Comparison of ENCODE assay signal across 11 cellular contexts in genomic region chr13:94708031-94708571, GRCh38. TPM values are rescaled to one million over a fixed set of nuclear protein-coding genes. Genes with fewer than 3 reads are reported as not detected.
DNase-seq lines count a peak whose midpoint lies in the region; FAIRE-seq and TF ChIP-seq lines count a peak whose summit lies in the region.
"Had no signal": no experiment of that assay in that cellular context is flagged by ENCODE, and none has a peak within 500 bp of the region (broad histone marks: within the 10 kb centered on the region; RNA-seq: fewer than 3 reads in every experiment).

No MANE protein-coding gene starts in this region.

- H3K27me3 Mint-ChIP-seq in IgD-negative memory B cell = peaks cover 68% of the 10 kb centered on the region

- H2BK5ac ChIP-seq in H1 (ENCODE audit: low read depth, low read length) = no peak overlapping the region; the same call in 1 of the 2 replicates

- no peaks in the 10 kb centered on the region; a peak in 1 of 4 replicates for H3K9me3 ChIP-seq in H1 (ENCODE audit: insufficient read depth in 2 of 2, low read depth in 1 of 2, low read length in 1 of 2)
- H3K9me3 ChIP-seq in neuron (ENCODE audit: low read length) = peaks cover 9% of the 10 kb centered on the region
- no peaks in the 10 kb centered on the region for H3K9me3 ChIP-seq in Peyer's patch
- H3K9me3 ChIP-seq: breast epithelium had no signal

- H3K36me3 ChIP-seq in H1 (ENCODE audit: control insufficient read depth in 2 of 4, insufficient read depth in 4 of 4, low read length in 3 of 4) (peaks cover 0 to 25% (median 0%) of the 10 kb centered on the region in 4 experiments; a peak in 1 of 8 replicates), neuron (ENCODE audit: insufficient read depth, low read length) (peaks cover 27% of the 10 kb centered on the region), Peyer's patch (no peaks in the 10 kb centered on the region)
- H3K36me3 ChIP-seq: breast epithelium had no signal

- no peak overlapping the region for H3K23ac ChIP-seq in H1 (ENCODE audit: insufficient read length)

- H4K20me1 ChIP-seq in H1 (replicated peaks in 1 of 2; ENCODE audit: control insufficient read depth in 1 of 2, insufficient read depth in 2 of 2, low read length in 2 of 2) = no peaks in the 10 kb centered on the region

- H3K27me3 ChIP-seq in H1 (replicated peaks in 1 of 4; ENCODE audit: control insufficient read depth in 3 of 4, extremely low read depth in 1 of 4, insufficient read depth in 3 of 4, low read length in 3 of 4) = peaks cover 14 to 55% (median 42%) of the 10 kb centered on the region in 4 experiments; a peak in 6 of 7 replicates
- no peaks in the 10 kb centered on the region for H3K27me3 ChIP-seq in neuron (ENCODE audit: insufficient read depth, low read length)
- peaks cover 0 to 83% of the 10 kb centered on the region in 2 donors for H3K27me3 ChIP-seq in Peyer's patch

- no peak for TF ChIP-seq EP300 in H1 (IDR thresholded peaks at IDR 0.05; ENCODE audit: borderline replicate concordance in 1 of 2, low read depth in 2 of 2, low read length in 2 of 2)

- TF ChIP-seq CTCF in H1 (IDR thresholded peaks at IDR 0.05; ENCODE audit: control extremely low read depth in 1 of 3, insufficient read depth in 1 of 3, low read depth in 1 of 3, low read length in 3 of 3) (no peak), Peyer's patch (IDR thresholded peaks at IDR 0.05) (no peak)

- H4K5ac ChIP-seq in H1 (ENCODE audit: insufficient read length, low read depth, low read length) = peak overlapping the region; percentile 57

- no peaks in the 10 kb centered on the region for H3K79me1 ChIP-seq in H1 (ENCODE audit: low read depth, low read length)

- 1% methylated on average over 22 of the region's 25 CpGs; no CpG with 5 or more reads in 1 of the 2 experiments for WGBS in H1 (ENCODE audit: extremely low coverage in 1 of 2, insufficient coverage in 1 of 2, insufficient read length in 1 of 2, insufficient replicate concordance in 2 of 2, low coverage in 1 of 2, low lambda C conversion rate in 2 of 2, missing lambda C conversion rate in 1 of 2), 2 experiments

- peak overlapping the region; percentile 94 to 99 for H3K4me2 ChIP-seq in H1 (ENCODE audit: insufficient read depth in 1 of 2, low read depth in 2 of 2, low read length in 2 of 2)

- DNase-seq in Daoy (ENCODE audit: low read depth) (peak; percentile 28), H1 (ENCODE audit: low read depth in 1 of 2, low spot score in 2 of 2) (peak in 1 of 2 experiments; percentile 71), AML-193 (lab: John Stamatoyannopoulos, UW) (no peak), ureter (ENCODE audit: low spot score) (no peak), cortex of kidney (lab: John Stamatoyannopoulos, UW) (no peak), Peyer's patch (no peak)

- peak overlapping the region; percentile 11; the same call in 1 of the 2 replicates for H3K18ac ChIP-seq in H1 (ENCODE audit: extremely low read depth, low read length)

- CTCF ChIA-PET in H1 (lab: Charles Lee; ENCODE audit: partially characterized antibody) = interaction anchor here (1.2 kb wide), 1 partner anchor 260 kb away, joined by 4 read pairs; no protein-coding TSS in a partner anchor

- H2AFZ ChIP-seq in H1 (ENCODE audit: low read length) = no peak overlapping the region
- H2AFZ ChIP-seq in neuron (ENCODE audit: low read depth, low read length) = no peak overlapping the region

- no peak overlapping the region for H2BK20ac ChIP-seq in H1 (ENCODE audit: low read length)

- H3K36me3 Mint-ChIP-seq in IgD-negative memory B cell = no peaks in the 10 kb centered on the region

- TF ChIP-seq POLR2A in H1 (IDR thresholded peaks at IDR 0.05; ENCODE audit: control extremely low read depth in 1 of 2, low read depth in 2 of 2, low read length in 2 of 2) (0 out of 3 replicates have a peak, but pooled peaks of 1 of the 2 experiments have one; percentile 14), Peyer's patch (IDR thresholded peaks at IDR 0.05) (no peak)

- H3K9me3 Mint-ChIP-seq in IgD-negative memory B cell = peaks cover 0 to 26% (median 6%) of the 10 kb centered on the region in 3 donors

- peak overlapping the region in 1 of 4 donors; percentile 60 for H3K4me3 Mint-ChIP-seq in IgD-negative memory B cell

- H3K14ac ChIP-seq in H1 (ENCODE audit: insufficient read length) = no peak overlapping the region

- peak overlapping the region; percentile 54 to 85 (median 71) for H3K27ac Mint-ChIP-seq in IgD-negative memory B cell

- peaks cover 0 to 9% (median 5%) of the 10 kb centered on the region in 3 donors for H3K4me1 Mint-ChIP-seq in IgD-negative memory B cell

- peak; percentile 63 for FAIRE-seq in H1 (lab: Jason Lieb, UNC)
- FAIRE-seq: frontal cortex, K562 had no signal

- H3K23me2 ChIP-seq in H1 (ENCODE audit: low read depth, low read length) = peaks cover 40% of the 10 kb centered on the region

- POLR2A ChIA-PET in H1 (lab: Charles Lee; ENCODE audit: partially characterized antibody) = interaction anchor here (0.7 to 1.4 kb wide), 5 partner anchors 11 to 698 kb away, joined by 3 to 12 read pairs (median 3); no protein-coding TSS in a partner anchor

- H3K79me2 ChIP-seq in H1 (ENCODE audit: control insufficient read depth in 1 of 2, insufficient read depth in 2 of 2, low read length in 2 of 2) = peaks cover 0 to 5% of the 10 kb centered on the region in 2 experiments; a peak in 2 of 4 replicates

- H3K27ac ChIP-seq in H1 (ENCODE audit: low read depth, low read length) = no peak overlapping the region
- H3K27ac ChIP-seq in Peyer's patch = no peak overlapping the region
- H3K27ac ChIP-seq: breast epithelium had no signal

- H3K4me3 ChIP-seq in H1 (ENCODE audit: extremely low read depth in 1 of 4, insufficient read depth in 2 of 4, low read depth in 3 of 4, low read length in 4 of 4) (peak overlapping the region; percentile 68 to 86 (median 76)), neuron (ENCODE audit: low read length) (peak overlapping the region; percentile 78), Peyer's patch (no peak overlapping the region)
- H3K4me3 ChIP-seq: K562 had no signal

- no peak overlapping the region for H2AK5ac ChIP-seq in H1 (ENCODE audit: low read depth, low read length)

- no peak overlapping the region for H4K8ac ChIP-seq in H1 (ENCODE audit: extremely low read depth, insufficient read depth, low read length)

- no peak overlapping the region for H2BK15ac ChIP-seq in H1 (ENCODE audit: low read length)

- peaks cover 0 to 26% (median 9%) of the 10 kb centered on the region in 4 experiments; a peak in 6 of 7 replicates for H3K4me1 ChIP-seq in H1 (replicated peaks in 1 of 4; ENCODE audit: control insufficient read depth in 3 of 4, insufficient read depth in 4 of 4, low read length in 3 of 4)
- H3K4me1 ChIP-seq in neuron (ENCODE audit: insufficient read depth, low read length) = peaks cover 18% of the 10 kb centered on the region
- H3K4me1 ChIP-seq in Peyer's patch = peaks cover 0 to 32% (median 5%) of the 10 kb centered on the region in 4 donors

- H3K56ac ChIP-seq in H1 (replicated peaks; ENCODE audit: insufficient read length, low read depth, low read length) = no peak overlapping the region

- TF ChIP-seq RAD21 in H1 (IDR thresholded peaks at IDR 0.05 in 1 of 2, conservative IDR thresholded peaks at IDR 0.05 in 1 of 2; ENCODE audit: low read depth in 2 of 2, low read length in 2 of 2) = no peak

- H4K91ac ChIP-seq in H1 (replicated peaks; ENCODE audit: insufficient read length, low read length) = peak overlapping the region; percentile 92

- no peak overlapping the region for H3K4ac ChIP-seq in H1 (replicated peaks; ENCODE audit: insufficient read length, low read depth, low read length)

- H2BK120ac ChIP-seq in H1 (replicated peaks; ENCODE audit: low read depth, low read length) = no peak overlapping the region

- H3K9ac ChIP-seq in H1 (replicated peaks in 1 of 4; ENCODE audit: extremely low read depth in 1 of 4, low read depth in 3 of 4, low read length in 3 of 4) = peak overlapping the region in 1 of 4 experiments; percentile 39; a peak in 1 of 7 replicates

- H2BK12ac ChIP-seq in H1 (ENCODE audit: low read depth, low read length) = no peak overlapping the region; the same call in 1 of the 2 replicates

TF ChIP-seq in H1, 55 proteins besides CTCF, POLR2A, EP300 and RAD21 (continues in another document):
- TF ChIP-seq KDM1A (IDR thresholded peaks at IDR 0.05; ENCODE audit: borderline replicate concordance, low read length) = no peak
- TF ChIP-seq BCL11A (IDR thresholded peaks at IDR 0.05; ENCODE audit: low read depth in 2 of 2, low read length in 2 of 2) = no peak
- no peak for TF ChIP-seq CHD1 (IDR thresholded peaks at IDR 0.05; ENCODE audit: low read depth, low read length)
- TF ChIP-seq SRF (IDR thresholded peaks at IDR 0.05; ENCODE audit: low read depth, low read length) = no peak
- no peak for TF ChIP-seq SIN3A (conservative IDR thresholded peaks at IDR 0.05 in 1 of 2, IDR thresholded peaks at IDR 0.05 in 1 of 2; ENCODE audit: low read depth in 1 of 2, low read length in 2 of 2)
- TF ChIP-seq MAX (IDR thresholded peaks at IDR 0.05) = no peak
- TF ChIP-seq SIRT6 (IDR thresholded peaks at IDR 0.05; ENCODE audit: low read length) = no peak
- TF ChIP-seq E2F6 (IDR thresholded peaks at IDR 0.05) = peak; percentile 20; the same call in 1 of the 2 replicates
- no peak for TF ChIP-seq YY1 (IDR thresholded peaks at IDR 0.05; ENCODE audit: low read depth, low read length)
- no peak for TF ChIP-seq SP2 (IDR thresholded peaks at IDR 0.05; ENCODE audit: low read length)

RNA-seq across cellular contexts. Expression of gene SOX21, which starts 4.2 kb away (rescaled TPM):
- total RNA-seq in Daoy (2014; rRNA removed; shearing (Covaris generic)) = 0.17 and 0.42 TPM in 2 replicates
- not detected for polyA plus RNA-seq in IgD-negative memory B cell
- 3.9 and 4.2 TPM in 2 replicates for total RNA-seq in H1 (2021; fragmentation: NEBNext Ultra II Directional; extraction: Animal tissue kit (Norgen Biotek cat#: 25700))
- polyA plus RNA-seq in H1 (2011; rRNA removed) = 3.9 and 9.3 TPM in 2 replicates
- 7.1 TPM for polyA plus RNA-seq in H1 (2011; cell fraction: cytosol; rRNA removed)
- 6.9 TPM for polyA plus RNA-seq in H1 (2011; cell fraction: nucleus; rRNA removed)
- polyA plus RNA-seq in H1 (2012, experiment 1 of 2) = 2.8 to 3.9 TPM (median 3.0 TPM) in 4 replicates
- 2.5 TPM for polyA plus RNA-seq in H1 (2012, experiment 2 of 2)
- 1.5 TPM for polyA plus RNA-seq in H1 (2013, experiment 1 of 2)
- 1.1 TPM for polyA plus RNA-seq in H1 (2013, experiment 2 of 2)
- 3.7 and 7.6 TPM in 2 replicates for polyA minus RNA-seq in H1 (2011; rRNA and poly(A)+ RNA removed)
- 8.8 TPM for polyA minus RNA-seq in H1 (2011; cell fraction: cytosol; rRNA and poly(A)+ RNA removed)
- polyA minus RNA-seq in H1 (2011; cell fraction: nucleus; rRNA and poly(A)+ RNA removed) = 13.7 TPM
- not detected for total RNA-seq in ureter
- total RNA-seq in Peyer's patch = not detected
- total RNA-seq: breast epithelium had no signal
- polyA plus RNA-seq: K562 had no signal

Comparison
In these comparisons a context has a peak if more than half of its experiments do, and no peak if none do; other contexts are left out.
1. H3K4me3 ChIP-seq: peak in H1 (4 of 4) and neuron (single experiment); none in Peyer's patch (0 of 4).